8 cellular contexts compared by ENCODE assay signal in genomic region chr6:151240036-151240685, GRCh38. TPM values are rescaled to one million over a fixed set of nuclear protein-coding genes. Genes with fewer than 3 reads are reported as not detected.
DNase-seq lines count a peak whose midpoint lies in the region; ATAC-seq and TF ChIP-seq lines count a peak whose summit lies in the region.

No MANE protein-coding gene starts in this region.

- in situ Hi-C loops in HAP-1 (cut with MboI; ENCODE audit: low sequenced_read_pairs) (no loop called here), gastrocnemius medialis (cut with MboI; ENCODE audit: low sequenced_read_pairs in 4 of 4) (no loop called here)

- no peaks in the 10 kb centered on the region for H3K36me3 ChIP-seq in HAP-1 (replicated peaks)
- no peaks in the 10 kb centered on the region for H3K36me3 ChIP-seq in breast epithelium
- H3K36me3 ChIP-seq in gastrocnemius medialis: no peaks in the 10 kb centered on the region

- no peak for TF ChIP-seq CTCF in AG04450 (IDR thresholded peaks at IDR 0.05; ENCODE audit: low read depth, low read length)
- TF ChIP-seq CTCF in breast epithelium (IDR thresholded peaks at IDR 0.05): no peak
- no peak for TF ChIP-seq CTCF in gastrocnemius medialis (IDR thresholded peaks at IDR 0.05 in 4 of 5, conservative IDR thresholded peaks at IDR 0.05 in 1 of 5)

- H3K4me3 ChIP-seq in AG04450 (ENCODE audit: low read depth, low read length) (peak overlapping the region; percentile 76), HAP-1 (peak overlapping the region; percentile 84), breast epithelium (peak overlapping the region; percentile 58 to 84 (median 83)), iPS-18c (ENCODE audit: insufficient read depth, low read depth, low read length) (peak overlapping the region; percentile 90), gastrocnemius medialis (peak overlapping the region; percentile 60 to 71 (median 66))

- DNase-seq in AG04450 (ENCODE audit: low read depth, low spot score) (no peak), HAP-1 (ENCODE audit: low spot score in 2 of 2) (peak; percentile 64 to 95), RPMI7951 (ENCODE audit: low read depth) (peak; percentile 61), breast epithelium (ENCODE audit: low spot score in 2 of 2) (peak in 1 of 2 donors; percentile 39), gastrocnemius medialis (peak; percentile 35 to 67), NCI-H2107 (lab: John Stamatoyannopoulos, UW) (no peak)

- ATAC-seq in gastrocnemius medialis: peak; percentile 67 to 74
- ATAC-seq in HG03457 (IDR thresholded peaks at IDR 0.05; ENCODE audit: unreplicated experiment): no peak

- H3K27ac ChIP-seq in AG04450 (ENCODE audit: low read depth, low read length) (peak overlapping the region; percentile 55), breast epithelium (peak overlapping the region; percentile 69 to 92), gastrocnemius medialis (peak overlapping the region; percentile 72 to 82 (median 78))

- CTCF ChIA-PET in AG04450 (lab: Charles Lee): interaction anchor here (0.6 to 2.0 kb wide), 7 partner anchors 9 to 488 kb away, joined by 3 to 16 read pairs (median 6); no protein-coding TSS in a partner anchor

- TF ChIP-seq POLR2A in breast epithelium (IDR thresholded peaks at IDR 0.05): peak; percentile 12
- peak; percentile 40 to 43 for TF ChIP-seq POLR2A in gastrocnemius medialis (IDR thresholded peaks at IDR 0.05)

- POLR2A ChIA-PET in AG04450 (lab: Yijun Ruan, JAX): interaction anchor here (0.6 to 1.7 kb wide), 9 partner anchors 13 to 257 kb away, joined by 3 to 13 read pairs (median 6); no protein-coding TSS in a partner anchor

- intact Hi-C loops in breast epithelium (cut with DNase I; ENCODE audit: low total_unique reads): no loop called here
- intact Hi-C loops in gastrocnemius medialis (cut with DNase I; ENCODE audit: low total_unique reads): loop anchor here (1.0 kb wide), 1 partner anchor 84 kb away; no protein-coding TSS in a partner anchor

- H3K27me3 ChIP-seq in AG04450 (ENCODE audit: control insufficient read depth, insufficient read depth, low read length) (no peaks in the 10 kb centered on the region), HAP-1 (ENCODE audit: low read depth) (no peaks in the 10 kb centered on the region), breast epithelium (peaks cover 4 to 25% of the 10 kb centered on the region in 2 donors), gastrocnemius medialis (peaks cover 3 to 31% (median 18%) of the 10 kb centered on the region in 3 donors)

- H3K4me1 ChIP-seq in HAP-1 (peaks cover 25% of the 10 kb centered on the region), breast epithelium (no peaks in the 10 kb centered on the region), gastrocnemius medialis (peaks cover 5 to 8% of the 10 kb centered on the region in 2 donors)

- no peaks in the 10 kb centered on the region; the same call in 1 of the 2 replicates for H3K9me3 ChIP-seq in AG04450 (ENCODE audit: control insufficient read depth, insufficient read depth, low read length)
- H3K9me3 ChIP-seq in HAP-1: no peaks in the 10 kb centered on the region
- no peaks in the 10 kb centered on the region for H3K9me3 ChIP-seq in breast epithelium
- H3K9me3 ChIP-seq in iPS-18c (ENCODE audit: control insufficient read depth, insufficient read depth, low read length): no peaks in the 10 kb centered on the region
- H3K9me3 ChIP-seq in gastrocnemius medialis: no peaks in the 10 kb centered on the region

RNA-seq across cellular contexts. Expression of gene AKAP12, which starts 0.4 kb away (rescaled TPM):
- polyA plus RNA-seq in AG04450 (2011; rRNA removed): 62.0 and 73.2 TPM in 2 replicates
- 56.3 and 65.2 TPM in 2 replicates for polyA minus RNA-seq in AG04450 (2011; rRNA and poly(A)+ RNA removed)
- total RNA-seq in RPMI7951 (2014; rRNA removed; shearing (Covaris generic)): 37.3 and 38.9 TPM in 2 replicates
- total RNA-seq in breast epithelium (100 to 1,000 TPM in 2 of 3 donors, 10 to 100 TPM in 1; 40.7 to 368 (median 127) TPM), gastrocnemius medialis (10 to 100 TPM in 2 of 4 donors, 1 to 10 TPM in 2; 6.4 to 17.3 (median 9.8) TPM)

Comparison
In these comparisons a context has a peak if more than half of its experiments do, and no peak if none do; other contexts are left out.
1. DNase-seq: peak in HAP-1 (2 of 2), RPMI7951 (single experiment) and gastrocnemius medialis (2 of 2); none in AG04450 (single experiment) and NCI-H2107 (single experiment).
2. Peak in every context shown above with its lines, with median percentiles within 50 percentile points of each other: H3K27ac ChIP-seq and H3K4me3 ChIP-seq.